In the genomic region with DNA sequence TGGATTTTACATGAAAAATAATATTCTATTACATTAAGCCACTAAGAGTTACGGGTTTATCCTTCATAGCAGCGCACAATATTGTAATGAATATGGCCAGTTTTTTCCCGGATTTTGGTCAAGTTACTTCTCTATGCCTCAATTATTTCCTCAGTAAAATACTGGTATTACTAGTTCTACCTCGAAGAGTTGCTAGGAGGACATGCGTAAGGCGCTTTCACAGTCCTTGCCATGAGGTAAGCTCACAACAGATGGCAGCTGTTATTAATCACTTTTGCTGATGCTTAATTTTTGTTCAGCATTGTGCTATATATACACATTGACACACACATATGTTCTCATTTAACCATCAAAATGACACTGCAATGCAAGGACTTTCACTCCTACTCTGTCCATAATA, we compare ENCODE assay signal across 20 cellular contexts.
A peak's percentile ranks its signal among the peaks of the same experiment; 100 is the strongest.
DNase-seq lines count a peak whose midpoint lies in the region; ATAC-seq, FAIRE-seq and TF ChIP-seq lines count a peak whose summit lies in the region.
"Had no signal": no experiment of that assay in that cellular context is flagged by ENCODE, and none has a peak within 500 bp of the region (broad histone marks: within the 10 kb centered on the region; RNA-seq: fewer than 3 reads in every experiment).

No MANE protein-coding gene starts in this region.

- H2BK12ac ChIP-seq in trophoblast cell (ENCODE audit: low read length): no peak overlapping the region

- no peak overlapping the region for H3K4me3 ChIP-seq in A549
- H3K4me3 ChIP-seq in trophoblast cell (ENCODE audit: low read depth, low read length): no peak overlapping the region
- no peak overlapping the region for H3K4me3 ChIP-seq in esophagus muscularis mucosa
- H3K4me3 ChIP-seq in suprapubic skin: no peak overlapping the region
- H3K4me3 ChIP-seq: GM23338 had no signal

- H3K27ac ChIP-seq in A549: no peak overlapping the region
- H3K27ac ChIP-seq in trophoblast cell (ENCODE audit: low read depth, low read length): no peak overlapping the region
- no peak overlapping the region for H3K27ac ChIP-seq in esophagus muscularis mucosa (replicated peaks in 1 of 4)
- H3K27ac ChIP-seq in suprapubic skin: no peak overlapping the region
- H3K27ac ChIP-seq: C4-2B had no signal

- H3K23ac ChIP-seq in trophoblast cell (ENCODE audit: low read length): no peak overlapping the region

- TF ChIP-seq RAD21 in A549 (conservative IDR thresholded peaks at IDR 0.05 in 1 of 2, IDR thresholded peaks at IDR 0.05 in 1 of 2): no peak

- H3K79me2 ChIP-seq in trophoblast cell (ENCODE audit: control insufficient read depth, insufficient read depth, low read length, poor library complexity): no peaks in the 10 kb centered on the region

- no peak for DNase-seq in A549 (ENCODE audit: low read depth in 1 of 2, low spot score in 1 of 2)
- DNase-seq in NCI-H1694 (lab: John Stamatoyannopoulos, UW): peak; percentile 75
- DNase-seq in NCI-H524 treated with DMSO at 0.1 percent for 48 hours (lab: John Stamatoyannopoulos, UW): peak; percentile 19
- peak; percentile 62 to 85 for DNase-seq in trophoblast cell
- DNase-seq in esophagus muscularis mucosa (ENCODE audit: extremely low spot score): no peak
- DNase-seq in suprapubic skin (ENCODE audit: low spot score in 2 of 2): no peak
- DNase-seq in COLO829 (ENCODE audit: low spot score): no peak
- DNase-seq: AML-193; CD4-positive, alpha-beta T cell; DMS79; GDM1; HCEC 1CT; KBM-7 had no signal

- no peak overlapping the region for H3K18ac ChIP-seq in trophoblast cell (ENCODE audit: low read length)

- no peak overlapping the region for H2BK120ac ChIP-seq in trophoblast cell (ENCODE audit: insufficient read depth, low read length, poor library complexity)

- H3K9me3 ChIP-seq in A549: no peaks in the 10 kb centered on the region
- H3K9me3 ChIP-seq in trophoblast cell (ENCODE audit: insufficient read depth, low read depth, low read length): no peaks in the 10 kb centered on the region
- peaks cover 0 to 3% (median 0%) of the 10 kb centered on the region in 4 donors for H3K9me3 ChIP-seq in esophagus muscularis mucosa
- H3K9me3 ChIP-seq in suprapubic skin: no peaks in the 10 kb centered on the region

- TF ChIP-seq EP300 in A549 (IDR thresholded peaks at IDR 0.05): no peak
- no peak for TF ChIP-seq EP300 in esophagus muscularis mucosa (IDR thresholded peaks at IDR 0.05)
- no peak for TF ChIP-seq EP300 in suprapubic skin (IDR thresholded peaks at IDR 0.05)

- H3K4me2 ChIP-seq in A549 (no peak overlapping the region), trophoblast cell (ENCODE audit: low read length) (no peak overlapping the region)
- H3K4me2 ChIP-seq: GM23338 had no signal

- TF ChIP-seq CTCF in A549 (IDR thresholded peaks at IDR 0.05): no peak
- TF ChIP-seq CTCF in esophagus muscularis mucosa (IDR thresholded peaks at IDR 0.05): no peak
- no peak for TF ChIP-seq CTCF in suprapubic skin (IDR thresholded peaks at IDR 0.05)

- no peaks in the 10 kb centered on the region for H3K79me1 ChIP-seq in trophoblast cell (ENCODE audit: low read length)

- TF ChIP-seq POLR2A in A549 (IDR thresholded peaks at IDR 0.05; ENCODE audit: low read length) (no peak), esophagus muscularis mucosa (IDR thresholded peaks at IDR 0.05; ENCODE audit: low read depth) (no peak), suprapubic skin (IDR thresholded peaks at IDR 0.05) (no peak)

- H3K4ac ChIP-seq in trophoblast cell (ENCODE audit: low read depth, low read length): no peak overlapping the region

- H2BK5ac ChIP-seq in trophoblast cell (ENCODE audit: low read depth, low read length, poor library complexity): no peak overlapping the region

- no peak overlapping the region for H2AK5ac ChIP-seq in trophoblast cell (ENCODE audit: low read length)

- POLR2A ChIA-PET in A549 (lab: Yijun Ruan, JAX): no interaction called here

- CTCF ChIA-PET in A549 (lab: Yijun Ruan, JAX): no interaction called here

- H3K27me3 ChIP-seq in trophoblast cell (ENCODE audit: insufficient read depth, low read length): no peaks in the 10 kb centered on the region
- no peaks in the 10 kb centered on the region for H3K27me3 ChIP-seq in esophagus muscularis mucosa
- H3K27me3 ChIP-seq in suprapubic skin: no peaks in the 10 kb centered on the region

- H3K36me3 ChIP-seq in trophoblast cell (ENCODE audit: control insufficient read depth in 1 of 2, insufficient read depth in 2 of 2, low read length in 2 of 2) (no peaks in the 10 kb centered on the region), esophagus muscularis mucosa (no peaks in the 10 kb centered on the region), suprapubic skin (no peaks in the 10 kb centered on the region)

- no peak overlapping the region for H3K14ac ChIP-seq in trophoblast cell (ENCODE audit: low read length)

- no peak for FAIRE-seq in A549 (lab: Jason Lieb, UNC)
- FAIRE-seq: A204.1, GM12892, GM18507, H54, HepG2 had no signal

- H2AFZ ChIP-seq in trophoblast cell (ENCODE audit: insufficient read depth, low read length, poor library complexity): no peak overlapping the region
- H2AFZ ChIP-seq: GM23338 had no signal

- no peak overlapping the region for H3K9ac ChIP-seq in trophoblast cell (ENCODE audit: low read length)

- no peak overlapping the region for H4K8ac ChIP-seq in trophoblast cell (ENCODE audit: low read depth, low read length)

- no peaks in the 10 kb centered on the region for H3K4me1 ChIP-seq in A549
- no peaks in the 10 kb centered on the region for H3K4me1 ChIP-seq in trophoblast cell (ENCODE audit: control insufficient read depth in 1 of 2, insufficient read depth in 2 of 2, low read length in 2 of 2)
- no peaks in the 10 kb centered on the region for H3K4me1 ChIP-seq in esophagus muscularis mucosa
- H3K4me1 ChIP-seq in suprapubic skin: no peaks in the 10 kb centered on the region

- intact Hi-C loops in esophagus muscularis mucosa (cut with DNase I): no loop called here

- no peak for ATAC-seq in A549
- ATAC-seq: GM23338, HepG2 had no signal

- H4K91ac ChIP-seq in trophoblast cell (ENCODE audit: low read depth, low read length): no peak overlapping the region

- WGBS in A549 (ENCODE audit: missing lambda C conversion rate): 81% methylated on average over 6 of the region's 6 CpGs
- no CpG with 5 or more reads among the region's 6 CpGs for WGBS in trophoblast cell (ENCODE audit: extremely low coverage, insufficient coverage, insufficient read length)
- 94% methylated on average over 6 of the region's 6 CpGs for WGBS in esophagus muscularis mucosa
- 89% methylated on average over 6 of the region's 6 CpGs for WGBS in suprapubic skin

- no peak overlapping the region for H4K12ac ChIP-seq in trophoblast cell (ENCODE audit: low read depth, low read length)

TF ChIP-seq in A549, 52 proteins besides CTCF, POLR2A, EP300 and RAD21:
- TF ChIP-seq KDM5A (IDR thresholded peaks at IDR 0.05) (no peak), ESRRA (IDR thresholded peaks at IDR 0.05; ENCODE audit: borderline replicate concordance, low read length) (no peak), MAFK (IDR thresholded peaks at IDR 0.05; ENCODE audit: partially characterized antibody) (peak; percentile 2)

Comparison
In these comparisons a context has a peak if more than half of its experiments do, and no peak if none do; other contexts are left out.
1. DNase-seq: peak in NCI-H1694 (single experiment), NCI-H524 treated with DMSO at 0.1 percent for 48 hours (single experiment) and trophoblast cell (2 of 2); none in A549 (0 of 2), esophagus muscularis mucosa (single experiment), suprapubic skin (0 of 2) and COLO829 (single experiment).